Comparison of ENCODE assay signal across 31 cellular contexts in genomic region chr19:12098040-12098439, GRCh38. TPM values are rescaled to one million over a fixed set of nuclear protein-coding genes. Genes with fewer than 3 reads are reported as not detected.
"Had no signal": no experiment of that assay in that cellular context is flagged by ENCODE, and none has a peak within 500 bp of the region (broad histone marks: within the 10 kb centered on the region; RNA-seq: fewer than 3 reads in every experiment).

No MANE protein-coding gene starts in this region.

- DNase-seq: activated CD4-positive, alpha-beta T cell treated with anti-CD3 and anti-CD28 coated beads for 4 hours; activated CD4-positive, alpha-beta T cell treated with anti-CD3 and anti-CD28 coated beads, Interleukin-2, amount 50 U/mL, for 4 hours; activated effector memory CD4-positive, alpha-beta T cell treated with Interleukin-2 at 50 U/mL for 16 hours; activated naive CD4-positive, alpha-beta T cell treated with Interleukin-2 at 50 U/mL for 16 hours; aorta; body of pancreas; cerebellar nuclear complex; colonic mucosa; effector memory CD4-positive, alpha-beta T cell; gastrocnemius medialis; glutamatergic neuron; left ventricle myocardium inferior; nucleus accumbens; pancreas; retina; sigmoid colon; small intestine; stimulated activated CD4-positive, alpha-beta T cell treated with anti-CD3 and anti-CD28 coated beads, Interleukin-4, amount 100 ng/mL, for 24 hours; stimulated activated naive CD8-positive, alpha-beta T cell treated with anti-CD3 and anti-CD28 coated beads, Interleukin-15, amount 100 ng/mL, for 72 hours; substantia nigra; T-helper 1 cell; thyroid gland; upper lobe of left lung had no signal

- H3K4me3 ChIP-seq: body of pancreas, cardiac muscle cell, colonic mucosa, esophagus muscularis mucosa, gastrocnemius medialis, left ventricle myocardium inferior, pancreas, prostate gland, sigmoid colon, thyroid gland, upper lobe of left lung had no signal

- H3K27ac ChIP-seq: body of pancreas, cardiac muscle cell, colonic mucosa, esophagus muscularis mucosa, gastrocnemius medialis, left ventricle myocardium inferior, pancreas, prostate gland, sigmoid colon, thyroid gland, upper lobe of left lung, VCaP had no signal

- H3K36me3 ChIP-seq: colonic mucosa, pancreas, prostate gland, thyroid gland, upper lobe of left lung had no signal

- H3K4me3 Mint-ChIP-seq: activated naive CD8-positive, alpha-beta T cell; nephron; stimulated activated memory B cell treated with anti-CD40 and anti-IgM and Interleukin-4, amounts not matched to agents 10 μg/mL and 1 μg/mL and 100 μg/mL, for 72 hours; stimulated activated naive CD8-positive, alpha-beta T cell treated with anti-CD3 and anti-CD28 coated beads, Interleukin-15, amount 100 ng/mL, for 72 hours; T-helper 2 cell treated with Interferon-gamma antibody and Interleukin-4, amounts not matched to agents 5 μg/mL and 100 μg/mL, for 36 hours had no signal

- H3K4me1 ChIP-seq: body of pancreas, colonic mucosa, gastrocnemius medialis, pancreas, prostate gland had no signal

- ATAC-seq: body of pancreas; gastrocnemius medialis; pancreas; stimulated activated memory B cell treated with anti-CD40 and anti-IgM and Interleukin-4, amounts not matched to agents 10 μg/mL and 1 μg/mL and 100 μg/mL, for 72 hours; stimulated activated naive CD8-positive, alpha-beta T cell treated with anti-CD3 and anti-CD28 coated beads, Interleukin-15, amount 100 ng/mL, for 72 hours had no signal

- H3K9me3 ChIP-seq: body of pancreas, colonic mucosa, esophagus muscularis mucosa, gastrocnemius medialis, left ventricle myocardium inferior, pancreas, prostate gland, sigmoid colon, thyroid gland, upper lobe of left lung had no signal

- H3K27me3 Mint-ChIP-seq: stimulated activated naive CD8-positive, alpha-beta T cell treated with anti-CD3 and anti-CD28 coated beads, Interleukin-15, amount 100 ng/mL, for 72 hours had no signal

- H3K27me3 ChIP-seq: body of pancreas, cardiac muscle cell, colonic mucosa, esophagus muscularis mucosa, gastrocnemius medialis, pancreas, sigmoid colon, thyroid gland, upper lobe of left lung had no signal

- H3K27ac Mint-ChIP-seq: activated naive CD8-positive, alpha-beta T cell; nephron; stimulated activated memory B cell treated with anti-CD40 and anti-IgM and Interleukin-4, amounts not matched to agents 10 μg/mL and 1 μg/mL and 100 μg/mL, for 72 hours; stimulated activated naive CD8-positive, alpha-beta T cell treated with anti-CD3 and anti-CD28 coated beads, Interleukin-15, amount 100 ng/mL, for 72 hours; T-helper 2 cell treated with Interferon-gamma antibody and Interleukin-4, amounts not matched to agents 5 μg/mL and 100 μg/mL, for 36 hours had no signal

RNA-seq across cellular contexts. Expression of gene ZNF878, which starts 45.3 kb away (rescaled TPM):
- total RNA-seq: cardiac muscle cell, gastrocnemius medialis, prostate gland had no signal
